In the genomic region with DNA sequence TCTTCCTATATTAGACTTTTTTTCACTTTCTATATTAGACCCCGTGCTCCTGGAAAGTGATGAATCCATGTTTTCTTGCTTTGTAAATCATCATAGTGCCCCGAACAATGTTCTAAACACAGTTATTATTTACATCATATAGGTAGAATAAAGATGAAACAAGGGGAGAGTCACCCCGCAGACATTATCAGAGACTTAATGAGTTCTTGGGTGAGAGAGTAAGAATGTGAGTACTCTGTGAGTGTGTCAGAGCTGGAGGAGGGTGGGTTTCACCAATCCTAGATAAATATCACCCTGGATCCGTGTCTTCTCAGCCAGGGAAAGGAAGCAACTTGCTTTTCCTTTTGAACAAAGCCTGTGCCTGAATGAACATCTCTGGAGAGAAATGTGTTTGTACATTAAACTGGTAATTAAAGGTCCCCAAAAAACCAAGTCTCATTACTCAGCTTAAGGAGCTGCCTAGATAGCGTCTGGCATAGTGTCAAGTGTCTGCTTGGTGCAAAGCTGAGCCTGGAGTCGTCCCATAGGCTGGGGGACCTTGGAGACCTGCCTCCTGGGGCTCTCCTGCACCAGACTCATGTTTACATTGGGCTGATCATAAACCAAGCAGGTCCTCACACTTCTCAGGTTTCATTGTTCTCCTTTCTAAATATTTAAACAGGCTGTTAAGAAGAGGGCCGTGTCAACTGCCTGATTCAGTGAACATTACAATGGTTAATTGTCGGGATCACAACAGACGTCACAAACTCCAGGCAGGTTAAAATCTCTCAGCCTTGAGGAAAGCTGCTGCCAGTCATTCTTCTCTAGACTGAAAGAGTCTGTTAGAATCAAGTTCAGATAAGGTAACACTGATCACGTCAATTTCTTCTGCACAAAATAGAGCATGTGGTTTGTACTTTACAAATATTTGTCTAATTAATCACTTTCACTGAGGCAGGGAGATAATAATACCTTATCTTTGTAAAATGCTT, we compare ENCODE assay signal across 12 cellular contexts.
DNase-seq lines count a peak whose midpoint lies in the region; TF ChIP-seq lines count a peak whose summit lies in the region.
"Had no signal": no experiment of that assay in that cellular context is flagged by ENCODE, and none has a peak within 500 bp of the region (broad histone marks: within the 10 kb centered on the region; RNA-seq: fewer than 3 reads in every experiment).

No MANE protein-coding gene starts in this region.

- TF ChIP-seq CTCF in choroid plexus epithelial cell (conservative IDR thresholded peaks at IDR 0.05; ENCODE audit: low read depth, low read length) (no peak), progenitor cell of endocrine pancreas (IDR thresholded peaks at IDR 0.05; ENCODE audit: unreplicated experiment) (no peak)

- no peak overlapping the region for H3K4me3 ChIP-seq in choroid plexus epithelial cell (ENCODE audit: low read depth, low read length)

- H3K9me3 Mint-ChIP-seq in progenitor cell of endocrine pancreas (ENCODE audit: low read depth), result no peaks in the 10 kb centered on the region
- H3K9me3 Mint-ChIP-seq: IgD-negative memory B cell had no signal

- peak overlapping the region; percentile 75 for H3K27ac Mint-ChIP-seq in progenitor cell of endocrine pancreas
- H3K27ac Mint-ChIP-seq: brain, IgD-negative memory B cell had no signal

- no peaks in the 10 kb centered on the region for H3K36me3 Mint-ChIP-seq in progenitor cell of endocrine pancreas (ENCODE audit: insufficient read depth)
- H3K36me3 Mint-ChIP-seq: brain, IgD-negative memory B cell had no signal

- DNase-seq in HK-2 (ENCODE audit: unreplicated experiment), result peak; percentile 4
- DNase-seq in NCI-H2196 (lab: John Stamatoyannopoulos, UW; ENCODE audit: unreplicated experiment), result peak; percentile 98
- peak; percentile 47 for DNase-seq in choroid plexus epithelial cell (ENCODE audit: low read depth)
- DNase-seq in progenitor cell of endocrine pancreas (ENCODE audit: low spot score, unreplicated experiment), result peak; percentile 26
- no peak for DNase-seq in mesenteric fat pad (ENCODE audit: low spot score)
- DNase-seq in G401 (ENCODE audit: low spot score), result no peak
- DNase-seq in dedifferentiated amniotic fluid mesenchymal stem cell (ENCODE audit: extremely low spot score), result no peak
- DNase-seq in activated CD4-positive, alpha-beta T cell treated with anti-CD3 and anti-CD28 coated beads, Interleukin-2, amount 50 U/mL, for 48 hours, result no peak
- DNase-seq: hypothalamus; stimulated activated naive CD4-positive, alpha-beta T cell had no signal

- peaks cover 39% of the 10 kb centered on the region for H3K4me1 Mint-ChIP-seq in progenitor cell of endocrine pancreas (ENCODE audit: low read depth)

- no peak overlapping the region for H3K4me3 Mint-ChIP-seq in progenitor cell of endocrine pancreas (ENCODE audit: low read depth)
- H3K4me3 Mint-ChIP-seq: brain, IgD-negative memory B cell had no signal

- peaks cover 19% of the 10 kb centered on the region for H3K27me3 Mint-ChIP-seq in progenitor cell of endocrine pancreas

- in situ Hi-C loops in G401 (cut with HindIII; ENCODE audit: low sequenced_read_pairs), result no loop called here

Comparison
In these comparisons a context has a peak if more than half of its experiments do, and no peak if none do; other contexts are left out.
1. DNase-seq: peak in HK-2 (single experiment), NCI-H2196 (single experiment), choroid plexus epithelial cell (single experiment) and progenitor cell of endocrine pancreas (single experiment); none in mesenteric fat pad (single experiment), G401 (single experiment), dedifferentiated amniotic fluid mesenchymal stem cell (single experiment) and activated CD4-positive, alpha-beta T cell treated with anti-CD3 and anti-CD28 coated beads, Interleukin-2, amount 50 U/mL, for 48 hours (0 of 2).